14 cellular contexts compared by ENCODE assay signal in genomic region chr2:121044412-121044811, GRCh38.
DNase-seq lines count a peak whose midpoint lies in the region; ATAC-seq and TF ChIP-seq lines count a peak whose summit lies in the region.
"Had no signal": no experiment of that assay in that cellular context is flagged by ENCODE, and none has a peak within 500 bp of the region (broad histone marks: within the 10 kb centered on the region; RNA-seq: fewer than 3 reads in every experiment).

No MANE protein-coding gene starts in this region.

- no peak for DNase-seq in AG09319 (ENCODE audit: extremely low read depth, low read depth)
- DNase-seq in H7 = peak; percentile 82
- peak; percentile 45 for DNase-seq in RPMI8226
- DNase-seq in foreskin keratinocyte = no peak
- DNase-seq in NCI-H510A (lab: John Stamatoyannopoulos, UW) = no peak
- DNase-seq in GM20000 (ENCODE audit: low spot score) = no peak
- no peak for DNase-seq in activated T-helper 1 cell treated with anti-CD3 and anti-CD28 coated beads, Interleukin-12 subunit alpha, Interleukin-12 subunit beta, Interleukin-2, Interleukin-4 antibody, amounts not matched to agents 30 ng/mL and 10 ng/mL and 1 ng/mL, durations not matched to agents 14 hours and 24 hours and 36 hours (ENCODE audit: low spot score)
- DNase-seq: activated T-cell treated with anti-CD3 and anti-CD28 coated beads, Interleukin-2, amount 50 U/mL, for 1 hour; left ventricle myocardium superior; naive thymus-derived CD4-positive, alpha-beta T cell; NCI-H2081; stimulated activated CD4-positive, alpha-beta T cell treated with anti-CD3 and anti-CD28 coated beads, Interleukin-2, amount 100 ng/mL, for 48 hours had no signal

- TF ChIP-seq CTCF in AG09319 (IDR thresholded peaks at IDR 0.05; ENCODE audit: low read depth, low read length) (peak; percentile 10), foreskin keratinocyte (conservative IDR thresholded peaks at IDR 0.05) (peak; percentile 46), GM20000 (IDR thresholded peaks at IDR 0.05; ENCODE audit: extremely low read depth, missing control alignments) (no peak), gastroesophageal sphincter (IDR thresholded peaks at IDR 0.05) (peak in 1 of 4 experiments; percentile 13)

- H3K36me3 ChIP-seq in H7 (replicated peaks; ENCODE audit: control insufficient read depth, insufficient read depth, low read length) (no peaks in the 10 kb centered on the region), gastroesophageal sphincter (no peaks in the 10 kb centered on the region)

- no peaks in the 10 kb centered on the region for H3K4me1 Mint-ChIP-seq in activated T-helper 1 cell treated with anti-CD3 and anti-CD28 coated beads, Interleukin-12 subunit alpha, Interleukin-12 subunit beta, Interleukin-2, Interleukin-4 antibody, amounts not matched to agents 30 ng/mL and 10 ng/mL and 1 ng/mL, durations not matched to agents 14 hours and 24 hours and 36 hours (ENCODE audit: low read depth)
- H3K4me1 Mint-ChIP-seq: CD14-positive monocyte; naive thymus-derived CD4-positive, alpha-beta T cell had no signal

- no peak for TF ChIP-seq POLR2A in gastroesophageal sphincter (IDR thresholded peaks at IDR 0.05)

- intact Hi-C loops in activated T-helper 1 cell treated with anti-CD3 and anti-CD28 coated beads, Interleukin-12 subunit alpha, Interleukin-12 subunit beta, Interleukin-2, Interleukin-4 antibody, amounts not matched to agents 30 ng/mL and 10 ng/mL and 1 ng/mL, durations not matched to agents 14 hours and 24 hours and 36 hours (cut with micrococcal nuclease) = no loop called here

- H3K27ac ChIP-seq in foreskin keratinocyte = no peak overlapping the region
- no peak overlapping the region for H3K27ac ChIP-seq in gastroesophageal sphincter

- no peaks in the 10 kb centered on the region for H3K9me3 Mint-ChIP-seq in activated T-helper 1 cell treated with anti-CD3 and anti-CD28 coated beads, Interleukin-12 subunit alpha, Interleukin-12 subunit beta, Interleukin-2, Interleukin-4 antibody, amounts not matched to agents 30 ng/mL and 10 ng/mL and 1 ng/mL, durations not matched to agents 14 hours and 24 hours and 36 hours

- ATAC-seq in foreskin keratinocyte = peak; percentile 18
- no peak for ATAC-seq in gastroesophageal sphincter
- ATAC-seq: left ventricle myocardium superior; naive thymus-derived CD4-positive, alpha-beta T cell had no signal

- H3K27me3 ChIP-seq in H7 (ENCODE audit: control insufficient read depth, insufficient read depth, low read length) = no peaks in the 10 kb centered on the region
- H3K27me3 ChIP-seq in foreskin keratinocyte = peaks cover 16% of the 10 kb centered on the region
- no peaks in the 10 kb centered on the region for H3K27me3 ChIP-seq in gastroesophageal sphincter

- 60 to 86% methylated on average over 2 of the region's 7 CpGs for WGBS in gastroesophageal sphincter (ENCODE audit: low coverage in 1 of 2), 2 donors

- H3K27me3 Mint-ChIP-seq in activated T-helper 1 cell treated with anti-CD3 and anti-CD28 coated beads, Interleukin-12 subunit alpha, Interleukin-12 subunit beta, Interleukin-2, Interleukin-4 antibody, amounts not matched to agents 30 ng/mL and 10 ng/mL and 1 ng/mL, durations not matched to agents 14 hours and 24 hours and 36 hours (ENCODE audit: insufficient read depth) = peaks cover 2% of the 10 kb centered on the region

- H3K4me3 ChIP-seq in H7 (ENCODE audit: insufficient read depth, low read depth, low read length) = no peak overlapping the region
- H3K4me3 ChIP-seq in gastroesophageal sphincter = no peak overlapping the region

- H3K27ac Mint-ChIP-seq in activated T-helper 1 cell treated with anti-CD3 and anti-CD28 coated beads, Interleukin-12 subunit alpha, Interleukin-12 subunit beta, Interleukin-2, Interleukin-4 antibody, amounts not matched to agents 30 ng/mL and 10 ng/mL and 1 ng/mL, durations not matched to agents 14 hours and 24 hours and 36 hours = no peak overlapping the region
- H3K27ac Mint-ChIP-seq: naive thymus-derived CD4-positive, alpha-beta T cell had no signal

- no peak overlapping the region for H3K4me3 Mint-ChIP-seq in activated T-helper 1 cell treated with anti-CD3 and anti-CD28 coated beads, Interleukin-12 subunit alpha, Interleukin-12 subunit beta, Interleukin-2, Interleukin-4 antibody, amounts not matched to agents 30 ng/mL and 10 ng/mL and 1 ng/mL, durations not matched to agents 14 hours and 24 hours and 36 hours
- H3K4me3 Mint-ChIP-seq: CD14-positive monocyte; naive thymus-derived CD4-positive, alpha-beta T cell had no signal

- peaks cover 0 to 14% (median 0%) of the 10 kb centered on the region in 3 donors for H3K9me3 ChIP-seq in gastroesophageal sphincter

- no peaks in the 10 kb centered on the region for H3K4me1 ChIP-seq in foreskin keratinocyte
- no peaks in the 10 kb centered on the region for H3K4me1 ChIP-seq in gastroesophageal sphincter

- no peak for TF ChIP-seq EP300 in gastroesophageal sphincter (IDR thresholded peaks at IDR 0.05)

- H3K36me3 Mint-ChIP-seq in activated T-helper 1 cell treated with anti-CD3 and anti-CD28 coated beads, Interleukin-12 subunit alpha, Interleukin-12 subunit beta, Interleukin-2, Interleukin-4 antibody, amounts not matched to agents 30 ng/mL and 10 ng/mL and 1 ng/mL, durations not matched to agents 14 hours and 24 hours and 36 hours (ENCODE audit: low read depth) = no peaks in the 10 kb centered on the region
- H3K36me3 Mint-ChIP-seq: CD14-positive monocyte; naive thymus-derived CD4-positive, alpha-beta T cell had no signal

Comparison
In these comparisons a context has a peak if more than half of its experiments do, and no peak if none do; other contexts are left out.
1. DNase-seq: peak in H7 (single experiment) and RPMI8226 (single experiment); none in AG09319 (single experiment), foreskin keratinocyte (0 of 2), NCI-H510A (single experiment), GM20000 (single experiment) and activated T-helper 1 cell treated with anti-CD3 and anti-CD28 coated beads, Interleukin-12 subunit alpha, Interleukin-12 subunit beta, Interleukin-2, Interleukin-4 antibody, amounts not matched to agents 30 ng/mL and 10 ng/mL and 1 ng/mL, durations not matched to agents 14 hours and 24 hours and 36 hours (single experiment).